ENCODE assay signal across 8 cellular contexts in the genomic region with DNA sequence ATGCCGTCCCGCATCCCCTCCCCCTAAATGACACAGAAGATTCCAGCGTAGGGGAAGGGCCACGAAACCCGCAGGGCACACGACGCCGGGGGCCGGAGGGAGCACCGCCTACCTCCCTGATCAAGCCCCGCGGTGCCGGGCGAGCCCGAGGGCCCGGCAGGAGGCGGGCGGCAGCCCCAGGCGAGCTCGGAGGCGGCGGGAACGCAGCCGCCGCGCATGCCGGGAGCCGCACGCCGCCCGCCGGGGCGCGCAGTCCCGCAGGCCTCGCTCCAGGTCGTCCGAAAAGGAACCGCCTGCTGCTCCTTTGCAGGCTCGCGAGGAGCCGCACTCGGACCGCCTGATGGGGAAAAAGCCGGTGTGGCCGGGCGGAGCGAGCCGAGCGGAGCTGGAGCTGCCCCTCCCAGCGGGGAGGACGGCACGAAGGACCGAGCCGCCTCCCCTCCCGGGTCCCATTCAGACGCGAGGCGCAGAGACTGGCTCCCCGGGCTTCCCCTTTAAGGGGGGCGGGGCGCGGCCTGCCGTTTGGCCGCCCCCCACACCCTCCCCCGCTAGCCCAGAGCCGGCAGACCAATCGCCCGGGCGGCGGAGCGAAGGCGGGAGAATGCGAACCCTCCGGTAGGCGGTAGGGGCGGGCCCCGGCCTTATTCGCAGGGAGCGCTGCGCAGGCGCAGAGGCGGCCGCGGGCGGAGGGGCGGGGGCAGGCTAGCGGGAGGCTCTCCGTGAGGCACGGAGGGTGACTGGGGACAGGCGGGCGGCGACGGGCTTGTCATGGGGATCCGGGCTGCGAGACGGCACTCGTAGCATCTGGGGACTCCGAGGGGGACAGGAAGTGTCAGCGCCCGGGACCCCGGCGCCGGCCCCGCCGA. TPM values are rescaled to one million over a fixed set of nuclear protein-coding genes. Genes with fewer than 3 reads are reported as not detected.
DNase-seq lines count a peak whose midpoint lies in the region; ATAC-seq and TF ChIP-seq lines count a peak whose summit lies in the region.

No MANE protein-coding gene starts in this region.

- H3K27me3 ChIP-seq in kidney epithelial cell (ENCODE audit: control insufficient read depth, insufficient read depth, low read length), result no peaks in the 10 kb centered on the region

- peak; percentile 23 for TF ChIP-seq CTCF in kidney epithelial cell (IDR thresholded peaks at IDR 0.05; ENCODE audit: insufficient read depth, low read length, poor library complexity, severe bottlenecking)

- peak overlapping the region; percentile 89 for H3K4me3 ChIP-seq in kidney epithelial cell (ENCODE audit: low read depth, low read length)

- H3K36me3 ChIP-seq in kidney epithelial cell (ENCODE audit: control insufficient read depth, insufficient read depth, low read length), result no peaks in the 10 kb centered on the region

- ATAC-seq in GM19035 (IDR thresholded peaks at IDR 0.05; ENCODE audit: unreplicated experiment) (peak; percentile 65), HG03354 (IDR thresholded peaks at IDR 0.05; ENCODE audit: poor library complexity, severe bottlenecking, unreplicated experiment) (peak; percentile 71)

- DNase-seq in AG20443 (ENCODE audit: low spot score) (peak; percentile 98), NCI-H446 (lab: John Stamatoyannopoulos, UW) (peak; percentile 88 to 98), cerebellum (ENCODE audit: low spot score) (peak; percentile 97), kidney epithelial cell (ENCODE audit: low read depth) (peak; percentile 86)
- peak; percentile 100 for DNase-seq in activated CD4-positive, CD25-positive, alpha-beta regulatory T cell treated with anti-CD3 and anti-CD28 coated beads, Interleukin-2, amount 50 U/mL, for 72 hours
- DNase-seq in stimulated activated CD4-positive, alpha-beta T cell treated with anti-CD3 and anti-CD28 coated beads, Interleukin-15, amount 100 ng/mL, for 48 hours (ENCODE audit: low read depth in 2 of 2), result peak; percentile 97 to 99

RNA-seq across cellular contexts. Expression of a gene that starts 0.6 kb away (rescaled TPM):
- total RNA-seq in cerebellum (17.1 TPM), kidney epithelial cell (9.9 and 10.1 TPM in 2 replicates)

RNA-seq across cellular contexts. Expression of a gene that starts 59.9 kb away (rescaled TPM):
- total RNA-seq in cerebellum (18.4 TPM), kidney epithelial cell (25.7 and 28.5 TPM in 2 replicates)

Comparison
In these comparisons a context has a peak if more than half of its experiments do, and no peak if none do; other contexts are left out.
1. Peak in every context shown above with its lines: DNase-seq, ATAC-seq and H3K4me3 ChIP-seq.